ENCODE assay signal across 2 cellular contexts in the genomic region with DNA sequence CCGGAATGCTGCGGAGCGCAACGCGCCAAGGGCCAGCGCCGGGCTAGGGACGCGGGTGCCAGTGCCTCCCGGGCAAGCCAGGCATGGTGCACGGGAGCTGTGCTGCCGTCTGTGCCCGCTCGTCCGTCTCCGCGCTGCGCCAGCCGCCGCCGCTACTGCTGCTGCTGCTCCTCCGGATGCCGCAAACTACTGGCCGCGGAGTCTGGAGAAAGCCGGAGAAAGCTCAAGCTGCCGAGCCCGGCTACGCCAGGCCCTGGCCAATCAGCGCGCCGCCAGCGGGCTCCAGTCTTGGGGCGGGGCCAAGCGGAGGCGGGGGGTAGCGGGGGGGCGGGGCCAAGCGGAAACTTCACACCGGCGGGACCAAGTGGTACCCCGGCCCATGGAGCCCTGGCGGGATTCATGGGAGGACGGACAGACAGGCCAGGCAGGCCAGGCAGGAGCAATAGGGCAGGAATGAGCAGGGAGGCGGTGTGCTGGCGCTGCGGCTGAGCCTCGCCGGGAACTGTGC.
A peak's percentile ranks its signal among the peaks of the same experiment; 100 is the strongest.
TF ChIP-seq lines count a peak whose summit lies in the region.

A gene with protein sequence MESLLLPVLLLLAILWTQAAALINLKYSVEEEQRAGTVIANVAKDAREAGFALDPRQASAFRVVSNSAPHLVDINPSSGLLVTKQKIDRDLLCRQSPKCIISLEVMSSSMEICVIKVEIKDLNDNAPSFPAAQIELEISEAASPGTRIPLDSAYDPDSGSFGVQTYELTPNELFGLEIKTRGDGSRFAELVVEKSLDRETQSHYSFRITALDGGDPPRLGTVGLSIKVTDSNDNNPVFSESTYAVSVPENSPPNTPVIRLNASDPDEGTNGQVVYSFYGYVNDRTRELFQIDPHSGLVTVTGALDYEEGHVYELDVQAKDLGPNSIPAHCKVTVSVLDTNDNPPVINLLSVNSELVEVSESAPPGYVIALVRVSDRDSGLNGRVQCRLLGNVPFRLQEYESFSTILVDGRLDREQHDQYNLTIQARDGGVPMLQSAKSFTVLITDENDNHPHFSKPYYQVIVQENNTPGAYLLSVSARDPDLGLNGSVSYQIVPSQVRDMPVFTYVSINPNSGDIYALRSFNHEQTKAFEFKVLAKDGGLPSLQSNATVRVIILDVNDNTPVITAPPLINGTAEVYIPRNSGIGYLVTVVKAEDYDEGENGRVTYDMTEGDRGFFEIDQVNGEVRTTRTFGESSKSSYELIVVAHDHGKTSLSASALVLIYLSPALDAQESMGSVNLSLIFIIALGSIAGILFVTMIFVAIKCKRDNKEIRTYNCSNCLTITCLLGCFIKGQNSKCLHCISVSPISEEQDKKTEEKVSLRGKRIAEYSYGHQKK (N-terminal part only) (minus strand): TSS at position 191 of the 508 bp plus-strand sequence. CDS start 1,676 bp downstream, outside the sequence.

TF ChIP-seq in A549, 52 proteins besides CTCF, POLR2A, EP300 and RAD21 (continued from another document):
- TF ChIP-seq, protein P1, sequence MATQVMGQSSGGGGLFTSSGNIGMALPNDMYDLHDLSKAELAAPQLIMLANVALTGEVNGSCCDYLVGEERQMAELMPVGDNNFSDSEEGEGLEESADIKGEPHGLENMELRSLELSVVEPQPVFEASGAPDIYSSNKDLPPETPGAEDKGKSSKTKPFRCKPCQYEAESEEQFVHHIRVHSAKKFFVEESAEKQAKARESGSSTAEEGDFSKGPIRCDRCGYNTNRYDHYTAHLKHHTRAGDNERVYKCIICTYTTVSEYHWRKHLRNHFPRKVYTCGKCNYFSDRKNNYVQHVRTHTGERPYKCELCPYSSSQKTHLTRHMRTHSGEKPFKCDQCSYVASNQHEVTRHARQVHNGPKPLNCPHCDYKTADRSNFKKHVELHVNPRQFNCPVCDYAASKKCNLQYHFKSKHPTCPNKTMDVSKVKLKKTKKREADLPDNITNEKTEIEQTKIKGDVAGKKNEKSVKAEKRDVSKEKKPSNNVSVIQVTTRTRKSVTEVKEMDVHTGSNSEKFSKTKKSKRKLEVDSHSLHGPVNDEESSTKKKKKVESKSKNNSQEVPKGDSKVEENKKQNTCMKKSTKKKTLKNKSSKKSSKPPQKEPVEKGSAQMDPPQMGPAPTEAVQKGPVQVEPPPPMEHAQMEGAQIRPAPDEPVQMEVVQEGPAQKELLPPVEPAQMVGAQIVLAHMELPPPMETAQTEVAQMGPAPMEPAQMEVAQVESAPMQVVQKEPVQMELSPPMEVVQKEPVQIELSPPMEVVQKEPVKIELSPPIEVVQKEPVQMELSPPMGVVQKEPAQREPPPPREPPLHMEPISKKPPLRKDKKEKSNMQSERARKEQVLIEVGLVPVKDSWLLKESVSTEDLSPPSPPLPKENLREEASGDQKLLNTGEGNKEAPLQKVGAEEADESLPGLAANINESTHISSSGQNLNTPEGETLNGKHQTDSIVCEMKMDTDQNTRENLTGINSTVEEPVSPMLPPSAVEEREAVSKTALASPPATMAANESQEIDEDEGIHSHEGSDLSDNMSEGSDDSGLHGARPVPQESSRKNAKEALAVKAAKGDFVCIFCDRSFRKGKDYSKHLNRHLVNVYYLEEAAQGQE (IDR thresholded peaks at IDR 0.05), result no peak
- TF ChIP-seq MAX (IDR thresholded peaks at IDR 0.05) (no peak), KDM1A (IDR thresholded peaks at IDR 0.05; ENCODE audit: low read depth) (no peak), HDAC2 (IDR thresholded peaks at IDR 0.05) (no peak), RNF2 (IDR thresholded peaks at IDR 0.05; ENCODE audit: borderline replicate concordance, low read depth) (no peak), ZFP36 (IDR thresholded peaks at IDR 0.05; ENCODE audit: borderline replicate concordance, partially characterized antibody) (no peak), E2F6 (IDR thresholded peaks at IDR 0.05; ENCODE audit: borderline replicate concordance, low read depth) (no peak), CBX2 (IDR thresholded peaks at IDR 0.05; ENCODE audit: borderline replicate concordance, low read depth) (no peak), POLR2AphosphoS2 (conservative IDR thresholded peaks at IDR 0.05; ENCODE audit: low read length) (no peak), ZC3H11A (IDR thresholded peaks at IDR 0.05) (no peak), MAFK (IDR thresholded peaks at IDR 0.05; ENCODE audit: partially characterized antibody) (no peak), NR3C1 (IDR thresholded peaks at IDR 0.05) (no peak), GATA3 (IDR thresholded peaks at IDR 0.05; ENCODE audit: borderline replicate concordance) (no peak)

TF ChIP-seq in H1, 55 proteins besides CTCF, POLR2A, EP300 and RAD21 (continued from another document):
- TF ChIP-seq TAF1 (IDR thresholded peaks at IDR 0.05; ENCODE audit: low read depth, low read length), result peak; percentile 89
- TF ChIP-seq POU5F1 (IDR thresholded peaks at IDR 0.05; ENCODE audit: low read depth, low read length), result no peak
- TF ChIP-seq TBP (IDR thresholded peaks at IDR 0.05; ENCODE audit: low read depth, low read length), result peak; percentile 75
- no peak for TF ChIP-seq SIRT6 (IDR thresholded peaks at IDR 0.05; ENCODE audit: low read length)
- TF ChIP-seq GABPA (IDR thresholded peaks at IDR 0.05; ENCODE audit: borderline replicate concordance, insufficient read depth, low read length), result no peak
- TF ChIP-seq SP4 (IDR thresholded peaks at IDR 0.05; ENCODE audit: low read length), result no peak
- TF ChIP-seq KDM1A (IDR thresholded peaks at IDR 0.05; ENCODE audit: borderline replicate concordance, low read length), result no peak
- TF ChIP-seq TAF7 (optimal IDR thresholded peaks at IDR 0.05; ENCODE audit: borderline replicate concordance, low read depth, low read length), result peak; percentile 76
